ENCODE assay signal across 9 cellular contexts in the genomic region with DNA sequence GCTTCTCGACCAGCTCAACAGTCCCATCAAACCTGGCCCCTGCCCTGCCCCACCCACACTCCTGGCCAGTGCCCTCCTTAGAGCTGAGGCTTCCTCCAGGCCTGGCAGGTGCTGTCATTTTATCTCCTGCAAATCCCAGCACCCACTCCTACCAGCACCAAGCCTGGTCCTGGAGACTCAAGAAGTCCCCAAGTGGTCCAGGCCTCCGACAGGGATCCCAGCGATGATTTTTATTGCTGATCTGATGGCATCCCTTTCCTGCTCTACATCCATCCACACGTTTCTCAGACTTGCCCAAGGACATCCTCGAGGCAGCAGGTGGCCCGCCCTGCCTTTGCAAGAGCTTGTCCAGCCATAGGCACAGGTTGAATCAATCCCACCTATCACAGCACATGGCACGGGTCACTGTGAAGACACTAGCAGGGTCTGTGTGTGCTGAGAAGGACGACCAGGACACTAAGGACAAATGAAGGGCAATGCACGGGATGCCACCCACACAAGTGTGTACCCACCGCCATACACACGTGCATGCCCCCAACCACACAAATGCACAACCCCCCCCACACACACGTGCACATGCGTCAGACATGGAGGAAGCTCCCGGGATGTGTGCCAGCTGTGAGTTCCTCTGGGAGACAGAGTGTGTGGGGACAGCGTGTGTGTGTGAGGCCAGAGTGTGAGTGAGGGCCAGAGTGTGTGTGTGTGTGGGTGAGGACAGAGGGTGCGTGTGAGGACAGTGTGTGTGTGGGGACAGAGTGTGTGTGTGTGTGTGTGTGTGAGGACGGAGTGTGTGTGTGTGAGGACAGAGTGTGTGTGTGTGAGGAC.
A peak's percentile ranks its signal among the peaks of the same experiment; 100 is the strongest.
DNase-seq lines count a peak whose midpoint lies in the region; ATAC-seq and TF ChIP-seq lines count a peak whose summit lies in the region.
"Had no signal": no experiment of that assay in that cellular context is flagged by ENCODE, and none has a peak within 500 bp of the region (broad histone marks: within the 10 kb centered on the region; RNA-seq: fewer than 3 reads in every experiment).

No MANE protein-coding gene starts in this region.

- H3K27ac Mint-ChIP-seq in type B pancreatic cell, result no peak overlapping the region
- no peak overlapping the region for H3K27ac Mint-ChIP-seq in activated naive CD8-positive, alpha-beta T cell treated with anti-CD3 and anti-CD28 coated beads, Interleukin-2, amount 50 U/mL, for 24 hours

- H3K4me3 Mint-ChIP-seq in type B pancreatic cell, result no peak overlapping the region
- no peak overlapping the region for H3K4me3 Mint-ChIP-seq in activated naive CD8-positive, alpha-beta T cell treated with anti-CD3 and anti-CD28 coated beads, Interleukin-2, amount 50 U/mL, for 24 hours

- no peak for TF ChIP-seq CTCF in type B pancreatic cell (conservative IDR thresholded peaks at IDR 0.05)

- peaks cover 7% of the 10 kb centered on the region for H3K36me3 Mint-ChIP-seq in type B pancreatic cell
- no peaks in the 10 kb centered on the region for H3K36me3 Mint-ChIP-seq in activated naive CD8-positive, alpha-beta T cell treated with anti-CD3 and anti-CD28 coated beads, Interleukin-2, amount 50 U/mL, for 24 hours (ENCODE audit: low read depth)

- H3K9me3 Mint-ChIP-seq in type B pancreatic cell, result no peaks in the 10 kb centered on the region
- H3K9me3 Mint-ChIP-seq in activated naive CD8-positive, alpha-beta T cell treated with anti-CD3 and anti-CD28 coated beads, Interleukin-2, amount 50 U/mL, for 24 hours, result no peaks in the 10 kb centered on the region

- DNase-seq in activated CD8-positive, alpha-beta memory T cell treated with anti-CD3 and anti-CD28 coated beads, Interleukin-2, amount 50 U/mL, for 4 hours, result peak; percentile 9
- no peak for DNase-seq in activated CD8-positive, alpha-beta memory T cell treated with anti-CD3 and anti-CD28 coated beads for 24 hours
- DNase-seq in dermis blood vessel endothelial cell, result peak; percentile 78
- peak; percentile 86 to 92 for DNase-seq in lung microvascular endothelial cell (ENCODE audit: low read depth in 2 of 2)
- peak; percentile 58 for DNase-seq in type B pancreatic cell (ENCODE audit: extremely low spot score, unreplicated experiment)
- DNase-seq in NCI-H2227 (lab: John Stamatoyannopoulos, UW; ENCODE audit: unreplicated experiment), result no peak
- no peak for DNase-seq in activated naive CD8-positive, alpha-beta T cell treated with anti-CD3 and anti-CD28 coated beads, Interleukin-2, amount 50 U/mL, for 24 hours
- DNase-seq: activated CD4-positive, CD25-positive, alpha-beta regulatory T cell had no signal

- H3K4me1 Mint-ChIP-seq in type B pancreatic cell (ENCODE audit: unreplicated experiment), result no peaks in the 10 kb centered on the region
- H3K4me1 Mint-ChIP-seq in activated naive CD8-positive, alpha-beta T cell treated with anti-CD3 and anti-CD28 coated beads, Interleukin-2, amount 50 U/mL, for 24 hours, result no peaks in the 10 kb centered on the region

- ATAC-seq in activated CD4-positive, CD25-positive, alpha-beta regulatory T cell treated with anti-CD3 and anti-CD28 coated beads, Interleukin-2, amount 50 U/mL, for 24 hours, result no peak
- ATAC-seq in activated naive CD8-positive, alpha-beta T cell treated with anti-CD3 and anti-CD28 coated beads, Interleukin-2, amount 50 U/mL, for 24 hours, result no peak

- H3K27me3 Mint-ChIP-seq in type B pancreatic cell, result no peaks in the 10 kb centered on the region
- peaks cover 2% of the 10 kb centered on the region for H3K27me3 Mint-ChIP-seq in activated naive CD8-positive, alpha-beta T cell treated with anti-CD3 and anti-CD28 coated beads, Interleukin-2, amount 50 U/mL, for 24 hours

Comparison
In these comparisons a context has a peak if more than half of its experiments do, and no peak if none do; other contexts are left out.
1. DNase-seq: peak in activated CD8-positive, alpha-beta memory T cell treated with anti-CD3 and anti-CD28 coated beads, Interleukin-2, amount 50 U/mL, for 4 hours (single experiment), dermis blood vessel endothelial cell (single experiment), lung microvascular endothelial cell (2 of 2) and type B pancreatic cell (single experiment); none in activated CD8-positive, alpha-beta memory T cell treated with anti-CD3 and anti-CD28 coated beads for 24 hours (single experiment), NCI-H2227 (single experiment) and activated naive CD8-positive, alpha-beta T cell treated with anti-CD3 and anti-CD28 coated beads, Interleukin-2, amount 50 U/mL, for 24 hours (single experiment).